ENCODE assay signal across 24 cellular contexts in the genomic region with DNA sequence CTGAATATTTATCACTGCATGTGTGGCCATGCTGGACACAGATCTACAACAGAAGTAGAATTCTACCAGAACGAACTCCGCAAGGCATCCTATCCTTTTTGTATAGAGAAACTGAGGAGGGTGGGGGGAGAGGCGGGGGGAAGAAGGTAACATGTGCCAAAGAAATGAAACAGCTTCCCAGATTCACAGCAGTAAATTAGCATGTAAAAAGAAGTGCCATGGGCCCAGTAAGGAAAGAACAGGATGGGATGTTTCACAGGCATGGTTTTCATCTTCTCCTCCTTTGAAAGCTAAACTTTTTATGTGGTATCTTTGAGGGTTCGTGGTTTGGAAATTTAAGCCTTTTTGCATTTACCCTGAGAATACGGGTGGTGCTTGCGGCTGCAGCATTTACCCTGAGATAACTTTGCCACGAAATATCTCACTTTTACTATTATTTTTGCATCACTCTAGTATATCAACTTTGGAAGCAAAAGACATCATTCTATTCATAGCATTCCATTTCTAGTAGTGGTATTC.
"Had no signal": no experiment of that assay in that cellular context is flagged by ENCODE, and none has a peak within 500 bp of the region (broad histone marks: within the 10 kb centered on the region; RNA-seq: fewer than 3 reads in every experiment).

No MANE protein-coding gene starts in this region.

- H3K4me3 ChIP-seq: cardiac muscle cell, left ventricle myocardium inferior, pancreas, psoas muscle, right atrium auricular region, tibial nerve had no signal

- ATAC-seq: activated CD8-positive, alpha-beta T cell treated with anti-CD3 and anti-CD28 coated beads, Interleukin-2, amount 10 ng/mL, durations not matched to agents 7 days and 5 days; natural killer cell treated with Interleukin-12 subunit alpha and Interleukin-12 subunit beta and Interleukin-15 and Interleukin-18, amount 100 ng/mL, for 72 hours; psoas muscle; T-cell had no signal

- H3K9me3 ChIP-seq: left ventricle myocardium inferior, neutrophil, pancreas, psoas muscle, right atrium auricular region, tibial nerve had no signal

- H3K4me3 Mint-ChIP-seq: activated CD8-positive, alpha-beta T cell treated with anti-CD3 and anti-CD28 coated beads, Interleukin-2, amount 10 ng/mL, durations not matched to agents 7 days and 5 days; natural killer cell treated with Interleukin-12 subunit alpha and Interleukin-12 subunit beta and Interleukin-15 and Interleukin-18, amount 100 ng/mL, for 72 hours; stimulated activated naive CD8-positive, alpha-beta T cell treated with anti-CD3 and anti-CD28 coated beads, Interleukin-15, Interleukin-2, amounts not matched to agents 100 ng/mL and 50 ng/mL, for 24 hours; T-helper 2 cell treated with Interferon-gamma antibody and Interleukin-4, amounts not matched to agents 5 μg/mL and 100 μg/mL, for 36 hours had no signal

- H3K27me3 ChIP-seq: cardiac muscle cell, neutrophil, pancreas, right atrium auricular region, tibial nerve had no signal

- DNase-seq: activated CD4-positive, alpha-beta T cell treated with anti-CD3 and anti-CD28 coated beads for 1 hour; activated CD4-positive, alpha-beta T cell treated with anti-CD3 and anti-CD28 coated beads, Interleukin-2, amount 50 U/mL, for 1 hour; activated CD8-positive, alpha-beta T cell treated with anti-CD3 and anti-CD28 coated beads, Interleukin-2, amount 10 ng/mL, durations not matched to agents 7 days and 5 days; activated gamma-delta T cell treated with Interleukin-2 at 50 U/mL for 16 hours; activated T-cell treated with anti-CD3 and anti-CD28 coated beads, Interleukin-2, amount 50 U/mL, for 1 hour; amniotic stem cell; foreskin fibroblast; left ventricle myocardium inferior; midbrain; pancreas; psoas muscle; stimulated activated CD4-positive, alpha-beta T cell treated with anti-CD3 and anti-CD28 coated beads, Interleukin-12 subunit alpha, Interleukin-12 subunit beta, amount 100 ng/mL, for 4 hours; stimulated activated CD4-positive, alpha-beta T cell treated with anti-CD3 and anti-CD28 coated beads, Interleukin-4, amount 100 ng/mL, for 4 hours; T-cell; WERI-Rb-1 had no signal

- H3K36me3 Mint-ChIP-seq: activated naive CD8-positive, alpha-beta T cell; natural killer cell treated with Interleukin-12 subunit alpha and Interleukin-12 subunit beta and Interleukin-15 and Interleukin-18, amount 100 ng/mL, for 72 hours; T-cell had no signal

- H3K36me3 ChIP-seq: cardiac muscle cell, left ventricle myocardium inferior, neutrophil, pancreas, right atrium auricular region, tibial nerve, WERI-Rb-1 had no signal

- H3K9me3 Mint-ChIP-seq: natural killer cell treated with Interleukin-12 subunit alpha and Interleukin-12 subunit beta and Interleukin-15 and Interleukin-18, amount 100 ng/mL, for 72 hours; stimulated activated naive CD8-positive, alpha-beta T cell treated with anti-CD3 and anti-CD28 coated beads, Interleukin-15, Interleukin-2, amounts not matched to agents 100 ng/mL and 50 ng/mL, for 24 hours; T-helper 2 cell treated with Interferon-gamma antibody and Interleukin-4, amounts not matched to agents 5 μg/mL and 100 μg/mL, for 36 hours had no signal

- H3K27ac Mint-ChIP-seq: activated CD8-positive, alpha-beta T cell treated with anti-CD3 and anti-CD28 coated beads, Interleukin-2, amount 10 ng/mL, durations not matched to agents 7 days and 5 days; activated naive CD8-positive, alpha-beta T cell; natural killer cell treated with Interleukin-12 subunit alpha and Interleukin-12 subunit beta and Interleukin-15 and Interleukin-18, amount 100 ng/mL, for 72 hours; stimulated activated naive CD8-positive, alpha-beta T cell treated with anti-CD3 and anti-CD28 coated beads, Interleukin-15, Interleukin-2, amounts not matched to agents 100 ng/mL and 50 ng/mL, for 24 hours; T-cell; T-helper 2 cell treated with Interferon-gamma antibody and Interleukin-4, amounts not matched to agents 5 μg/mL and 100 μg/mL, for 36 hours had no signal

- H3K27ac ChIP-seq: cardiac muscle cell, epithelial cell of prostate, neutrophil, pancreas, psoas muscle, right atrium auricular region, tibial nerve, WERI-Rb-1 had no signal

- H3K4me1 ChIP-seq: pancreas, psoas muscle, tibial nerve had no signal
